In the genomic region with DNA sequence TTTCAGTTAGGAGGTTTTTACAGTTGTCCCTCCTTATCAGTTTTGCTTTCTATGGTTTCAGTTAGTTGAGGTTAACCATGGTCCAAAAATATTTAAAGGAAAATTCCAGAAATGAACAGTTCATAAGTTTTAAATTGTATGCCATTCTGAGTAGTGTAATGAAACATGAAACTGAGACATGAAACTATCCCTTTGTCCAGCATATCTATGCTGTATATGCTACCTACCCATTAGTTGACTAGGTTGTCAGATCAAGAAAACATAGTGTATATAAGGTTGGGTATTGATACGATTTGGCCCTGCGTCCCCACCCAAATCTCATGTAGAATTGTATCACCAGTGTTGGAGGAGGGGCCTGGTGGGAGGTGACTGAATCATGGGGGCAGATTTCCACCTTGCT, we compare ENCODE assay signal across 22 cellular contexts. TPM values are rescaled to one million over a fixed set of nuclear protein-coding genes. Genes with fewer than 3 reads are reported as not detected.
DNase-seq lines count a peak whose midpoint lies in the region; ATAC-seq and TF ChIP-seq lines count a peak whose summit lies in the region.
"Had no signal": no experiment of that assay in that cellular context is flagged by ENCODE, and none has a peak within 500 bp of the region (broad histone marks: within the 10 kb centered on the region; RNA-seq: fewer than 3 reads in every experiment).

No MANE protein-coding gene starts in this region.

- no peak for TF ChIP-seq CTCF in MM.1S (IDR thresholded peaks at IDR 0.05; ENCODE audit: low read length)
- no peak for TF ChIP-seq CTCF in gastrocnemius medialis (IDR thresholded peaks at IDR 0.05 in 4 of 5, conservative IDR thresholded peaks at IDR 0.05 in 1 of 5)
- no peak for TF ChIP-seq CTCF in lower leg skin (IDR thresholded peaks at IDR 0.05)

- no peaks in the 10 kb centered on the region for H3K27me3 ChIP-seq in MM.1S (replicated peaks; ENCODE audit: insufficient read depth, low read length)
- no peaks in the 10 kb centered on the region for H3K27me3 ChIP-seq in gastrocnemius medialis
- H3K27me3 ChIP-seq: BLaER1 had no signal

- H3K9me3 ChIP-seq in MM.1S (replicated peaks; ENCODE audit: insufficient read depth, low read length) (no peaks in the 10 kb centered on the region), gastrocnemius medialis (no peaks in the 10 kb centered on the region)
- H3K9me3 ChIP-seq: BLaER1 had no signal

- no peaks in the 10 kb centered on the region for H3K27me3 Mint-ChIP-seq in activated CD8-positive, alpha-beta T cell treated with anti-CD3 and anti-CD28 coated beads, Interleukin-2, amount 10 ng/mL, durations not matched to agents 7 days and 5 days (ENCODE audit: low read depth)

- peak overlapping the region; percentile 21; the same call in 1 of the 2 replicates for H3K4me2 ChIP-seq in MM.1S (ENCODE audit: low read depth, low read length)
- H3K4me2 ChIP-seq: BLaER1, GM23338 had no signal

- POLR2A ChIA-PET in activated CD8-positive, alpha-beta T cell treated with anti-CD3 and anti-CD28 coated beads, Interleukin-2, amount 10 ng/mL, durations not matched to agents 7 days and 5 days (lab: Charles Lee): no interaction called here

- no peaks in the 10 kb centered on the region for H3K36me3 Mint-ChIP-seq in activated CD8-positive, alpha-beta T cell treated with anti-CD3 and anti-CD28 coated beads, Interleukin-2, amount 10 ng/mL, durations not matched to agents 7 days and 5 days (ENCODE audit: low read depth)
- H3K36me3 Mint-ChIP-seq: CD14-positive monocyte; CD4-positive, alpha-beta memory T cell had no signal

- peak; percentile 45 for ATAC-seq in GM18858 (IDR thresholded peaks at IDR 0.05; ENCODE audit: unreplicated experiment)
- peak; percentile 64 for ATAC-seq in HG02884 (IDR thresholded peaks at IDR 0.05; ENCODE audit: unreplicated experiment)
- ATAC-seq in gastrocnemius medialis: no peak
- no peak for ATAC-seq in activated CD8-positive, alpha-beta T cell treated with anti-CD3 and anti-CD28 coated beads, Interleukin-2, amount 10 ng/mL, durations not matched to agents 7 days and 5 days
- ATAC-seq: GM23338, K562 had no signal

- H3K9me2 ChIP-seq in MM.1S (replicated peaks; ENCODE audit: insufficient read depth, low read length): no peaks in the 10 kb centered on the region

- intact Hi-C loops in gastrocnemius medialis (cut with DNase I; ENCODE audit: low total_unique reads) (loop anchor here (5.0 kb wide), 1 partner anchor 37 kb away; the partner anchor contains the start of gene VGLL2), lower leg skin (cut with DNase I; ENCODE audit: low total_unique reads) (no loop called here)

- H3K27ac ChIP-seq in MM.1S (ENCODE audit: low read length) (no peak overlapping the region), gastrocnemius medialis (peak overlapping the region in 3 of 4 donors; percentile 80 to 93 (median 81))
- H3K27ac ChIP-seq: BLaER1 had no signal

- H3K4me1 ChIP-seq in MM.1S (ENCODE audit: low read length) (peaks cover 15% of the 10 kb centered on the region), gastrocnemius medialis (peaks cover 27 to 29% of the 10 kb centered on the region in 2 donors)
- H3K4me1 ChIP-seq: BLaER1 had no signal

- no peak overlapping the region for H3K27ac Mint-ChIP-seq in activated CD8-positive, alpha-beta T cell treated with anti-CD3 and anti-CD28 coated beads, Interleukin-2, amount 10 ng/mL, durations not matched to agents 7 days and 5 days
- H3K27ac Mint-ChIP-seq: CD14-positive monocyte; CD4-positive, alpha-beta memory T cell; GM23338; HFFc6 had no signal

- no peak overlapping the region for H3K4me3 ChIP-seq in MM.1S (ENCODE audit: low read length)
- H3K4me3 ChIP-seq in gastrocnemius medialis: no peak overlapping the region
- H3K4me3 ChIP-seq in lower leg skin (ENCODE audit: low read depth, poor library complexity, severe bottlenecking): no peak overlapping the region
- H3K4me3 ChIP-seq: BLaER1, GM23338, K562 had no signal

- no peak overlapping the region for H3K4me3 Mint-ChIP-seq in activated CD8-positive, alpha-beta T cell treated with anti-CD3 and anti-CD28 coated beads, Interleukin-2, amount 10 ng/mL, durations not matched to agents 7 days and 5 days
- H3K4me3 Mint-ChIP-seq: CD14-positive monocyte; CD4-positive, alpha-beta memory T cell; GM23338; HFFc6 had no signal

- no peak overlapping the region for H2AFZ ChIP-seq in MM.1S (ENCODE audit: low read length)
- H2AFZ ChIP-seq: GM23338 had no signal

- H3K9me3 Mint-ChIP-seq in activated CD8-positive, alpha-beta T cell treated with anti-CD3 and anti-CD28 coated beads, Interleukin-2, amount 10 ng/mL, durations not matched to agents 7 days and 5 days (ENCODE audit: insufficient read depth): no peaks in the 10 kb centered on the region
- H3K9me3 Mint-ChIP-seq: GM23338, HFFc6 had no signal

- H4K20me1 ChIP-seq in MM.1S (ENCODE audit: insufficient read depth, low read length): no peaks in the 10 kb centered on the region
- H4K20me1 ChIP-seq: BLaER1 had no signal

- H3K4me1 Mint-ChIP-seq in activated CD8-positive, alpha-beta T cell treated with anti-CD3 and anti-CD28 coated beads, Interleukin-2, amount 10 ng/mL, durations not matched to agents 7 days and 5 days (ENCODE audit: low read depth): no peaks in the 10 kb centered on the region
- H3K4me1 Mint-ChIP-seq: CD14-positive monocyte; CD4-positive, alpha-beta memory T cell had no signal

- DNase-seq in MM.1S (peak; percentile 42), gastrocnemius medialis (no peak), DMS153 (lab: John Stamatoyannopoulos, UW) (no peak), lower leg skin (ENCODE audit: low spot score in 2 of 2) (no peak)
- no peak for DNase-seq in activated CD8-positive, alpha-beta T cell treated with anti-CD3 and anti-CD28 coated beads, Interleukin-2, amount 10 ng/mL, durations not matched to agents 7 days and 5 days
- DNase-seq: 8988T; Calu3; CD4-positive, alpha-beta memory T cell; DMS53; DND-41; EL; HCEC 1CT; HFFc6; IMR-90 had no signal

- no peak overlapping the region for H3K9ac ChIP-seq in MM.1S (ENCODE audit: low read length)
- H3K9ac ChIP-seq: BLaER1 had no signal

- CTCF ChIA-PET in activated CD8-positive, alpha-beta T cell treated with anti-CD3 and anti-CD28 coated beads, Interleukin-2, amount 10 ng/mL, durations not matched to agents 7 days and 5 days (lab: Charles Lee): no interaction called here

- no peaks in the 10 kb centered on the region for H3F3A ChIP-seq in MM.1S (ENCODE audit: insufficient read depth, low read length)

- in situ Hi-C loops in gastrocnemius medialis (cut with MboI; ENCODE audit: low sequenced_read_pairs in 4 of 4): no loop called here

- H3K36me3 ChIP-seq in MM.1S (replicated peaks; ENCODE audit: insufficient read depth, low read length) (no peaks in the 10 kb centered on the region), gastrocnemius medialis (no peaks in the 10 kb centered on the region)
- H3K36me3 ChIP-seq: BLaER1 had no signal

- 85 to 94% methylated on average over 2 of the region's 2 CpGs for WGBS in lower leg skin, 2 donors

- no peak for TF ChIP-seq POLR2A in gastrocnemius medialis (IDR thresholded peaks at IDR 0.05)
- TF ChIP-seq POLR2A in lower leg skin (IDR thresholded peaks at IDR 0.05): no peak

- H3K79me2 ChIP-seq in MM.1S (ENCODE audit: low read length): no peaks in the 10 kb centered on the region

RNA-seq across cellular contexts. Expression of gene VGLL2, which starts 39.1 kb away (rescaled TPM):
- total RNA-seq in gastrocnemius medialis (10 to 100 TPM in 2 of 4 donors, 1 to 10 TPM in 2; 4.9 to 27.5 (median 10.1) TPM), lower leg skin (not detected)
- total RNA-seq in activated CD8-positive, alpha-beta T cell treated with anti-CD3 and anti-CD28 coated beads, Interleukin-2, amount 10 ng/mL, durations not matched to agents 7 days and 5 days: not detected
- total RNA-seq: A673; Calu3; CD4-positive, alpha-beta memory T cell; G401; GM23338; HFFc6; IMR-90; K562 had no signal

Comparison
In these comparisons a context has a peak if more than half of its experiments do, and no peak if none do; other contexts are left out.
1. ATAC-seq: peak in GM18858 (single experiment) and HG02884 (single experiment); none in gastrocnemius medialis (0 of 2) and activated CD8-positive, alpha-beta T cell treated with anti-CD3 and anti-CD28 coated beads, Interleukin-2, amount 10 ng/mL, durations not matched to agents 7 days and 5 days (single experiment).
2. RNA of gene VGLL2, which starts 39.1 kb away (total RNA-seq): 4.9 to 27.5 TPM in gastrocnemius medialis; not detected in activated CD8-positive, alpha-beta T cell treated with anti-CD3 and anti-CD28 coated beads, Interleukin-2, amount 10 ng/mL, durations not matched to agents 7 days and 5 days and not detected in lower leg skin; every median in the first group is over 4 times any median in the second.